Comparison of ENCODE assay signal across 30 cellular contexts in genomic region chr10:74263996-74264395, GRCh38.
"Had no signal": no experiment of that assay in that cellular context is flagged by ENCODE, and none has a peak within 500 bp of the region (broad histone marks: within the 10 kb centered on the region; RNA-seq: fewer than 3 reads in every experiment).

No MANE protein-coding gene starts in this region.

- H3K36me3 ChIP-seq: ascending aorta, MG63, Peyer's patch, SJSA1 had no signal

- H3K9me3 Mint-ChIP-seq: activated B cell treated with CpG ODN at 0.5 μM for 24 hours; activated CD4-positive, alpha-beta T cell treated with anti-CD3 and anti-CD28 coated beads, Interleukin-2, amount 10 ng/mL, durations not matched to agents 24 days and 14 days; activated CD8-positive, alpha-beta T cell treated with anti-CD3 and anti-CD28 coated beads for 36 hours; activated T-cell treated with anti-CD3 and anti-CD28 coated beads, Interleukin-2, amount 50 U/mL, for 24 hours; activated T-helper 2 cell treated with anti-CD3 and anti-CD28 coated beads, Interferon-gamma antibody, Interleukin-2, Interleukin-4, amounts not matched to agents 10 μg/mL and 5 μg/mL and 100 μg/mL, durations not matched to agents 14 hours and 24 hours and 36 hours; T-helper 1 cell treated with Interleukin-12 subunit alpha and Interleukin-12 subunit beta and Interleukin-4 antibody, amounts not matched to agents 30 μg/mL and 1 μg/mL, for 36 hours; T-helper 2 cell treated with Interferon-gamma antibody and Interleukin-4, amounts not matched to agents 5 μg/mL and 100 μg/mL, for 36 hours had no signal

- H3K4me3 Mint-ChIP-seq: activated B cell treated with CpG ODN at 0.5 μM for 24 hours; activated CD4-positive, alpha-beta T cell treated with anti-CD3 and anti-CD28 coated beads, Interleukin-2, amount 10 ng/mL, durations not matched to agents 24 days and 14 days; activated CD8-positive, alpha-beta T cell treated with anti-CD3 and anti-CD28 coated beads for 36 hours; activated naive CD8-positive, alpha-beta T cell; activated T-cell treated with anti-CD3 and anti-CD28 coated beads, Interleukin-2, amount 50 U/mL, for 24 hours; T-helper 1 cell treated with Interleukin-12 subunit alpha and Interleukin-12 subunit beta and Interleukin-4 antibody, amounts not matched to agents 30 μg/mL and 1 μg/mL, for 36 hours; T-helper 2 cell treated with Interferon-gamma antibody and Interleukin-4, amounts not matched to agents 5 μg/mL and 100 μg/mL, for 36 hours had no signal

- H3K4me1 ChIP-seq: ascending aorta, Peyer's patch, SJSA1 had no signal

- H3K27ac ChIP-seq: ascending aorta, coronary artery, KMS-11, Peyer's patch, SJSA1 had no signal

- ATAC-seq: activated CD8-positive, alpha-beta T cell treated with anti-CD3 and anti-CD28 coated beads for 36 hours had no signal

- H3K4me3 ChIP-seq: ascending aorta, coronary artery, MG63, Peyer's patch, SJSA1 had no signal

- H3K27me3 Mint-ChIP-seq: activated B cell treated with CpG ODN at 0.5 μM for 24 hours; activated CD4-positive, alpha-beta T cell treated with anti-CD3 and anti-CD28 coated beads, Interleukin-2, amount 10 ng/mL, durations not matched to agents 24 days and 14 days; activated CD8-positive, alpha-beta T cell treated with anti-CD3 and anti-CD28 coated beads for 36 hours; activated naive CD8-positive, alpha-beta T cell; activated T-cell treated with anti-CD3 and anti-CD28 coated beads, Interleukin-2, amount 50 U/mL, for 24 hours had no signal

- H3K4me2 ChIP-seq: KMS-11, SK-N-SH had no signal

- DNase-seq: activated B cell treated with CpG ODN at 0.5 μM for 24 hours; activated CD4-positive, alpha-beta T cell treated with anti-CD3 and anti-CD28 coated beads, Interleukin-2, amount 10 ng/mL, durations not matched to agents 24 days and 14 days; activated CD4-positive, alpha-beta T cell treated with anti-CD3 and anti-CD28 coated beads, Interleukin-2, amount 50 U/mL, for 4 hours; activated CD4-positive, CD25-positive, alpha-beta regulatory T cell treated with anti-CD3 and anti-CD28 coated beads, Interleukin-2, amount 50 U/mL, for 72 hours; activated CD8-positive, alpha-beta T cell treated with anti-CD3 and anti-CD28 coated beads for 36 hours; activated gamma-delta T cell; activated naive CD4-positive, alpha-beta T cell treated with Interleukin-2 at 50 U/mL for 16 hours; activated T-cell treated with anti-CD3 and anti-CD28 coated beads, Interleukin-2, amount 50 U/mL, for 24 hours; amygdala; MG63; NCI-H1048; NCI-H1105 treated with DMSO at 0.1 percent for 48 hours; NCI-H1436; NCI-H1694; NCI-H1930; NCI-H2081 treated with DMSO at 0.1 percent for 48 hours; NCI-H226; NCI-H524 treated with DMSO at 0.1 percent for 48 hours; Peyer's patch; RPMI8226; SHP77 treated with DMSO at 0.1 percent for 48 hours; SK-N-SH had no signal

- H3K9me3 ChIP-seq: ascending aorta, MG63, Peyer's patch, SJSA1, SK-N-SH had no signal

- H3K9ac ChIP-seq: KMS-11, SK-N-SH had no signal

- H3K27me3 ChIP-seq: ascending aorta, MG63, Peyer's patch, SJSA1 had no signal

- H3K27ac Mint-ChIP-seq: activated B cell treated with CpG ODN at 0.5 μM for 24 hours; activated CD4-positive, alpha-beta T cell treated with anti-CD3 and anti-CD28 coated beads, Interleukin-2, amount 10 ng/mL, durations not matched to agents 24 days and 14 days; activated CD8-positive, alpha-beta T cell treated with anti-CD3 and anti-CD28 coated beads for 36 hours; activated T-cell treated with anti-CD3 and anti-CD28 coated beads, Interleukin-2, amount 50 U/mL, for 24 hours; activated T-helper 2 cell treated with anti-CD3 and anti-CD28 coated beads, Interferon-gamma antibody, Interleukin-2, Interleukin-4, amounts not matched to agents 10 μg/mL and 5 μg/mL and 100 μg/mL, durations not matched to agents 14 hours and 24 hours and 36 hours; T-helper 1 cell treated with Interleukin-12 subunit alpha and Interleukin-12 subunit beta and Interleukin-4 antibody, amounts not matched to agents 30 μg/mL and 1 μg/mL, for 36 hours; T-helper 2 cell treated with Interferon-gamma antibody and Interleukin-4, amounts not matched to agents 5 μg/mL and 100 μg/mL, for 36 hours had no signal
